In the genomic region with DNA sequence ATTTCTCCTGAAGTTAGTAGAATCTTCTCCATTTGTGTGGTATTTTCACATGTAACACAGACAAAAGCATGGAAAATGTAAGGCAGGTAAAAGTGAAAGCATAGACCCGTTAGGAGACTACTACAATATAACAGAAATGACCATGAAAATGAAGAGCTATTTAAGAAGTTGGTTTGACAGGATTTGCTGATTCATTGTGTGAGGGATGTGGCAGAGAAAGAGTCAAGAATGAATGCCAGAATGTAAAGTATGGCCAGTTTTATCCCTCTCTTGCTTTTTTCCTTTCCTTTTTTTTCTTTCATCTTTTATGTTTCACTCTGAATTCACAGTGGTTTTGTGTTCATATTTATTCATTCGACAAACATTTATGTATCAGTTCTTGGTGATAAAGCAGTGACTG, we compare ENCODE assay signal across 13 cellular contexts.
DNase-seq lines count a peak whose midpoint lies in the region; ATAC-seq lines count a peak whose summit lies in the region.
"Had no signal": no experiment of that assay in that cellular context is flagged by ENCODE, and none has a peak within 500 bp of the region (broad histone marks: within the 10 kb centered on the region; RNA-seq: fewer than 3 reads in every experiment).

No MANE protein-coding gene starts in this region.

- H3K4me3 ChIP-seq in HUES48 (ENCODE audit: low read depth, low read length): no peak overlapping the region
- H3K4me3 ChIP-seq in iPS-20b (ENCODE audit: low read length): no peak overlapping the region
- H3K4me3 ChIP-seq: PC-9 had no signal

- H3K27ac Mint-ChIP-seq in activated T-helper 17 cell treated with anti-CD3 and anti-CD28 coated beads, Interleukin-2, amount 50 U/mL, for 72 hours: peak overlapping the region; percentile 89
- H3K27ac Mint-ChIP-seq in T-helper 17 cell: no peak overlapping the region
- H3K27ac Mint-ChIP-seq: T-helper 2 cell treated with Interferon-gamma antibody and Interleukin-4, amounts not matched to agents 5 μg/mL and 100 μg/mL, for 36 hours had no signal

- H3K4me1 ChIP-seq in HUES48 (ENCODE audit: control insufficient read depth, insufficient read depth, low read length) (peaks cover 46% of the 10 kb centered on the region), iPS-20b (ENCODE audit: insufficient read depth, low read length) (peaks cover 39% of the 10 kb centered on the region)

- H3K27me3 Mint-ChIP-seq in activated T-helper 17 cell treated with anti-CD3 and anti-CD28 coated beads, Interleukin-2, amount 50 U/mL, for 72 hours: no peaks in the 10 kb centered on the region
- no peaks in the 10 kb centered on the region for H3K27me3 Mint-ChIP-seq in T-helper 17 cell

- no peaks in the 10 kb centered on the region for H3K36me3 Mint-ChIP-seq in activated T-helper 17 cell treated with anti-CD3 and anti-CD28 coated beads, Interleukin-2, amount 50 U/mL, for 72 hours (ENCODE audit: low read depth)
- H3K36me3 Mint-ChIP-seq in T-helper 17 cell (ENCODE audit: low read depth): peaks cover 8% of the 10 kb centered on the region

- H3K27me3 ChIP-seq in HUES48 (ENCODE audit: control insufficient read depth, insufficient read depth, low read length) (no peaks in the 10 kb centered on the region), iPS-20b (ENCODE audit: insufficient read depth, low read length) (no peaks in the 10 kb centered on the region)

- H3K4me3 Mint-ChIP-seq in activated T-helper 17 cell treated with anti-CD3 and anti-CD28 coated beads, Interleukin-2, amount 50 U/mL, for 72 hours: no peak overlapping the region
- no peak overlapping the region for H3K4me3 Mint-ChIP-seq in T-helper 17 cell
- H3K4me3 Mint-ChIP-seq: T-helper 2 cell treated with Interferon-gamma antibody and Interleukin-4, amounts not matched to agents 5 μg/mL and 100 μg/mL, for 36 hours had no signal

- peak overlapping the region; percentile 15; the same call in 1 of the 2 replicates for H3K9ac ChIP-seq in HUES48 (ENCODE audit: low read depth, low read length)
- peak overlapping the region; percentile 18; the same call in 1 of the 2 replicates for H3K9ac ChIP-seq in iPS-20b (ENCODE audit: low read depth, low read length)

- peaks cover 5% of the 10 kb centered on the region for H3K4me1 Mint-ChIP-seq in activated T-helper 17 cell treated with anti-CD3 and anti-CD28 coated beads, Interleukin-2, amount 50 U/mL, for 72 hours
- peaks cover 4% of the 10 kb centered on the region for H3K4me1 Mint-ChIP-seq in T-helper 17 cell

- H3K36me3 ChIP-seq in HUES48 (ENCODE audit: control insufficient read depth, insufficient read depth, low read length) (no peaks in the 10 kb centered on the region), iPS-20b (ENCODE audit: insufficient read depth, low read depth, low read length) (no peaks in the 10 kb centered on the region)

- peak; percentile 64 for DNase-seq in EH (ENCODE audit: low read depth)
- DNase-seq in T-helper 17 cell: no peak
- no peak for DNase-seq in mucosa of gallbladder (ENCODE audit: low spot score)
- DNase-seq: NCI-H2107; stimulated activated CD8-positive, alpha-beta memory T cell treated with anti-CD3 and anti-CD28 coated beads, Interleukin-4, amount 100 ng/mL, for 48 hours had no signal

- ATAC-seq in activated T-helper 17 cell treated with anti-CD3 and anti-CD28 coated beads, Interleukin-2, amount 50 U/mL, for 72 hours (replicated peaks): peak; percentile 44
- ATAC-seq in HG03175 (IDR thresholded peaks at IDR 0.05; ENCODE audit: unreplicated experiment): no peak
- no peak for ATAC-seq in T-helper 17 cell
- ATAC-seq in GM18520 (IDR thresholded peaks at IDR 0.05; ENCODE audit: unreplicated experiment): no peak

- H3K27ac ChIP-seq in HUES48 (ENCODE audit: low read depth, low read length): peak overlapping the region; percentile 57
- peak overlapping the region; percentile 10 for H3K27ac ChIP-seq in iPS-20b (ENCODE audit: low read length)
- H3K27ac ChIP-seq: epithelial cell of prostate, PC-9 had no signal

- no peaks in the 10 kb centered on the region for H3K9me3 Mint-ChIP-seq in activated T-helper 17 cell treated with anti-CD3 and anti-CD28 coated beads, Interleukin-2, amount 50 U/mL, for 72 hours
- H3K9me3 Mint-ChIP-seq: T-helper 2 cell treated with Interferon-gamma antibody and Interleukin-4, amounts not matched to agents 5 μg/mL and 100 μg/mL, for 36 hours had no signal

- H3K9me3 ChIP-seq in HUES48 (ENCODE audit: control insufficient read depth, insufficient read depth, low read length): no peaks in the 10 kb centered on the region
- no peaks in the 10 kb centered on the region for H3K9me3 ChIP-seq in iPS-20b (ENCODE audit: insufficient read depth, low read depth, low read length)
- H3K9me3 ChIP-seq in T-helper 17 cell (ENCODE audit: control insufficient read depth, low read length, poor library complexity, severe bottlenecking): no peaks in the 10 kb centered on the region
